ENCODE assay signal across 1 cellular context in the genomic region with DNA sequence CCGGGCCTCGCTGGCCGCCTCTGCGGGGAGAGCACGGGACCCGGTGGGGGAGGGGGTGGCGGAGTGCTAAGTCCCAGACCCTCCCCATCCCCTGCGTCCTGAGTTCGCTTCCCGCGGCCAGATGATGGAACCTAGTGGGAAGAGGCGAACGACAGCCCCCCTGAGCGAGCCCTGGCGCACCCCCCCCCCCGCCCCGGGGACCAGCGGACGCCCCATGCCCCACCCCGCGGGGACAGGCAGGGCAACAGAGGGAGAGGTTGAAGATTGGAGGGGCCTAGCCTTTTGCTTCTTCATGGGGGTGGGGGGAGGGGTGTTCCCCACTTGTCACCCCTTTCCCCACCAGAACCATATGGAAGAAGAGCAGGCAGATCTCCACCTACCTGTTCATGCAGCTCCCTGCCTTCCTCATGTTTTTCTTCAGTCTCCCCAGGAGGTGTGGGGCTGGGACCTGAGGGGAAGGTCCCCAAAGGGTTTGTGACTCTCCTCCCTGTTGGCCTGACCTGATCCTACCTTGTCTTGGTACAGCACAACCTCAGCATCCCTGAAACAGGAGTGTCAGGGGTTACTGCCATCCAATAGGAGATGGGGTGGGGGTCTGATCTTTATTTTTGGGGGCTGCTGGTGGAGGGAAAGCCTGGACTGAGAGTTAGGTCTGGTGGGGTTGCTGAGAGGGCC.
TF ChIP-seq lines count a peak whose summit lies in the region.

No MANE protein-coding gene starts in this region.

TF ChIP-seq in HCT116, 20 proteins besides CTCF, POLR2A, EP300 and RAD21:
- TF ChIP-seq ZNF274 (IDR thresholded peaks at IDR 0.05; ENCODE audit: low read depth, low read length): no peak
- TF ChIP-seq JUND (IDR thresholded peaks at IDR 0.05): no peak
- no peak for TF ChIP-seq SRF (IDR thresholded peaks at IDR 0.05; ENCODE audit: low read depth)
- no peak for TF ChIP-seq SP1 (IDR thresholded peaks at IDR 0.05; ENCODE audit: low read depth)
- no peak for TF ChIP-seq CBX3 (IDR thresholded peaks at IDR 0.05; ENCODE audit: low read depth)
- no peak for TF ChIP-seq SIN3A (IDR thresholded peaks at IDR 0.05; ENCODE audit: low read depth)
- TF ChIP-seq FOSL1 (IDR thresholded peaks at IDR 0.05; ENCODE audit: low read depth): no peak
- TF ChIP-seq, protein P1, sequence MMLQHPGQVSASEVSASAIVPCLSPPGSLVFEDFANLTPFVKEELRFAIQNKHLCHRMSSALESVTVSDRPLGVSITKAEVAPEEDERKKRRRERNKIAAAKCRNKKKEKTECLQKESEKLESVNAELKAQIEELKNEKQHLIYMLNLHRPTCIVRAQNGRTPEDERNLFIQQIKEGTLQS (IDR thresholded peaks at IDR 0.05): no peak
